23 cellular contexts compared by ENCODE assay signal in the genomic region with DNA sequence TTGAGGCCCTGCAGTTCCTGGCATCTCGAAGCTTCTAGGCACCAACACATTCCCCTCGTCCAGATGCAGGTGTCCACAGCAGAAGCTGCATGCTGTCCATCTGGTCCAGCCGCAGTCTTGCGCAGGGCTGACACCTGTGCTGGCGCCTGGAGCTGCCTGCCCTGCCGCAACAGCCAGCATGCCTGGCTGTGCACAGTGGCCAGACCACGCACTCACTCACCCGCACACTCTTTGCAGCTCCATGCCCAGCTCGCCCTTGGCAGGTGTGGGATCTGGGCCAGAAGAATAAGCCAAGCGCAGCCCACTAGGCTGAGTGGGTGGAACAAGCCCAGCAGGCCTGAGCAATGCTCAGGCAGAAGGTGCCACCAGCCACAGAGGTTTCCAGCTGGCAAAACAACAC.
"Had no signal": no experiment of that assay in that cellular context is flagged by ENCODE, and none has a peak within 500 bp of the region (broad histone marks: within the 10 kb centered on the region; RNA-seq: fewer than 3 reads in every experiment).

No MANE protein-coding gene starts in this region.

- ATAC-seq: naive thymus-derived CD8-positive, alpha-beta T cell; stimulated activated memory B cell treated with anti-CD40 and anti-IgM and Interleukin-4, amounts not matched to agents 10 μg/mL and 1 μg/mL and 100 μg/mL, for 72 hours; stimulated activated naive CD8-positive, alpha-beta T cell treated with anti-CD3 and anti-CD28 coated beads, Interleukin-15, amount 100 ng/mL, for 72 hours had no signal

- H3K27me3 ChIP-seq: heart right ventricle, hepatocyte, neutrophil, right atrium auricular region, right lobe of liver, transverse colon, upper lobe of left lung, uterus had no signal

- H3K9me3 ChIP-seq: heart right ventricle, left ventricle myocardium inferior, neutrophil, right atrium auricular region, right lobe of liver, transverse colon, upper lobe of left lung, uterus had no signal

- DNase-seq: heart right ventricle; islet precursor cell; left ventricle myocardium inferior; naive thymus-derived CD8-positive, alpha-beta T cell; occipital lobe; right lobe of liver; stimulated activated CD4-positive, alpha-beta T cell treated with anti-CD3 and anti-CD28 coated beads, Interleukin-1b, Interleukin-23, amount 100 ng/mL, for 48 hours; stimulated activated CD4-positive, alpha-beta T cell treated with anti-CD3 and anti-CD28 coated beads, Interleukin-2, amount 100 ng/mL, for 48 hours; stimulated activated CD4-positive, alpha-beta T cell treated with anti-CD3 and anti-CD28 coated beads, Interleukin-4, amount 100 ng/mL, for 4 hours; stimulated activated CD8-positive, alpha-beta memory T cell treated with anti-CD3 and anti-CD28 coated beads, Interleukin-4, amount 100 ng/mL, for 48 hours; stimulated activated naive CD4-positive, alpha-beta T cell treated with Interleukin-2 at 50 U/mL for 16 hours; stimulated activated naive CD8-positive, alpha-beta T cell treated with anti-CD3 and anti-CD28 coated beads, Interleukin-15, amount 100 ng/mL, for 72 hours; substantia nigra; transverse colon; uterus had no signal

- H3K9ac ChIP-seq: parathyroid adenoma had no signal

- H3K36me3 ChIP-seq: heart right ventricle, left ventricle myocardium inferior, neutrophil, right atrium auricular region, right lobe of liver, transverse colon, upper lobe of left lung, uterus had no signal

- H3K4me1 ChIP-seq: heart right ventricle, parathyroid adenoma, right lobe of liver, transverse colon, upper lobe of left lung, uterus had no signal

- H2AFZ ChIP-seq: hepatocyte, parathyroid adenoma had no signal

- H3K4me2 ChIP-seq: hepatocyte, smooth muscle cell had no signal

- H3K27ac ChIP-seq: heart right ventricle, hepatocyte, left ventricle myocardium inferior, neutrophil, parathyroid adenoma, right atrium auricular region, right lobe of liver, transverse colon, upper lobe of left lung, uterus had no signal

- H3K4me3 ChIP-seq: heart right ventricle, hepatocyte, left ventricle myocardium inferior, lung, right atrium auricular region, right lobe of liver, smooth muscle cell, transverse colon, upper lobe of left lung, uterus had no signal
